In the genomic region with DNA sequence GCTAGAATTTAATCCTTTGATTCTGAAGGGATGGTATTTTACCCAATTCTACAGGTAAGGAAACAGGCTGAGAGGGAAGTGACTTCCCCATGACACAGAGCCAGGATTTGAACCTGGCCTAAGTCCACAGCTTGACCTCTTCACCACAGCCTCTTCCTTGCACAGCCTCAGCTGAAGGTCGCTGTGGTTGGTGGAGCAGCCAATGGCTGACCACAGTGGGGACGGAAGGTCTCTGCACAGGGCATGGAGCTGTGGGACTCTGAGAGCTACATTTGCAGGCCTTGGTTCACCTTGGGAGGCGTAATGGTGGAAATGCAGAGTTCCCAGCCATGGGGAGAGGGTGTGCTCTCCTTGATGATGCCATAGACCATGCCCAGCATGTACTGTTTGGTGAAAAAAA, we compare ENCODE assay signal across 1 cellular context.
TF ChIP-seq lines count a peak whose summit lies in the region.

No MANE protein-coding gene starts in this region.

TF ChIP-seq in IMR-90, 13 proteins besides CTCF, POLR2A, EP300 and RAD21:
- no peak for TF ChIP-seq FOS (IDR thresholded peaks at IDR 0.05; ENCODE audit: low read depth, low read length)
- no peak for TF ChIP-seq BHLHE40 (IDR thresholded peaks at IDR 0.05; ENCODE audit: low read depth, low read length)
- TF ChIP-seq, protein P1, sequence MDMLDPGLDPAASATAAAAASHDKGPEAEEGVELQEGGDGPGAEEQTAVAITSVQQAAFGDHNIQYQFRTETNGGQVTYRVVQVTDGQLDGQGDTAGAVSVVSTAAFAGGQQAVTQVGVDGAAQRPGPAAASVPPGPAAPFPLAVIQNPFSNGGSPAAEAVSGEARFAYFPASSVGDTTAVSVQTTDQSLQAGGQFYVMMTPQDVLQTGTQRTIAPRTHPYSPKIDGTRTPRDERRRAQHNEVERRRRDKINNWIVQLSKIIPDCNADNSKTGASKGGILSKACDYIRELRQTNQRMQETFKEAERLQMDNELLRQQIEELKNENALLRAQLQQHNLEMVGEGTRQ (IDR thresholded peaks at IDR 0.05; ENCODE audit: low read depth, low read length), result no peak
- no peak for TF ChIP-seq SMC3 (IDR thresholded peaks at IDR 0.05; ENCODE audit: low read depth, low read length)
- no peak for TF ChIP-seq MAZ (IDR thresholded peaks at IDR 0.05; ENCODE audit: borderline replicate concordance, low read depth, low read length)
- TF ChIP-seq MAFK (IDR thresholded peaks at IDR 0.05; ENCODE audit: low read depth, low read length), result no peak
- TF ChIP-seq CHD1 (IDR thresholded peaks at IDR 0.05; ENCODE audit: low read depth, low read length), result no peak
- TF ChIP-seq, protein P2, sequence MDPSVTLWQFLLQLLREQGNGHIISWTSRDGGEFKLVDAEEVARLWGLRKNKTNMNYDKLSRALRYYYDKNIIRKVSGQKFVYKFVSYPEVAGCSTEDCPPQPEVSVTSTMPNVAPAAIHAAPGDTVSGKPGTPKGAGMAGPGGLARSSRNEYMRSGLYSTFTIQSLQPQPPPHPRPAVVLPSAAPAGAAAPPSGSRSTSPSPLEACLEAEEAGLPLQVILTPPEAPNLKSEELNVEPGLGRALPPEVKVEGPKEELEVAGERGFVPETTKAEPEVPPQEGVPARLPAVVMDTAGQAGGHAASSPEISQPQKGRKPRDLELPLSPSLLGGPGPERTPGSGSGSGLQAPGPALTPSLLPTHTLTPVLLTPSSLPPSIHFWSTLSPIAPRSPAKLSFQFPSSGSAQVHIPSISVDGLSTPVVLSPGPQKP (IDR thresholded peaks at IDR 0.05; ENCODE audit: borderline replicate concordance, low read depth, low read length), result no peak
- TF ChIP-seq RFX5 (IDR thresholded peaks at IDR 0.05; ENCODE audit: low read depth, low read length), result no peak
